20 cellular contexts compared by ENCODE assay signal in genomic region chr3:127815641-127816605, GRCh38. TPM values are rescaled to one million over a fixed set of nuclear protein-coding genes. Genes with fewer than 3 reads are reported as not detected.
A peak's percentile ranks its signal among the peaks of the same experiment; 100 is the strongest.
DNase-seq lines count a peak whose midpoint lies in the region; TF ChIP-seq lines count a peak whose summit lies in the region.
"Had no signal": no experiment of that assay in that cellular context is flagged by ENCODE, and none has a peak within 500 bp of the region (broad histone marks: within the 10 kb centered on the region; RNA-seq: fewer than 3 reads in every experiment).

No MANE protein-coding gene starts in this region.

- H3K36me3 ChIP-seq in Karpas-422 (ENCODE audit: insufficient read depth, low read length) = peaks cover 61% of the 10 kb centered on the region
- peaks cover 5 to 9% of the 10 kb centered on the region in 2 donors for H3K36me3 ChIP-seq in esophagus (ENCODE audit: control insufficient read depth in 2 of 2, insufficient read depth in 2 of 2, low read length in 1 of 2)
- H3K36me3 ChIP-seq in neuronal stem cell (replicated peaks in 1 of 2; ENCODE audit: control insufficient read depth in 2 of 2, insufficient read depth in 2 of 2, low read length in 2 of 2) = no peaks in the 10 kb centered on the region
- H3K36me3 ChIP-seq in osteoblast (ENCODE audit: insufficient read depth, low read length) = peaks cover 34% of the 10 kb centered on the region

- WGBS in esophagus, 2 donors = 83 to 88% methylated on average over 23 of the region's 23 CpGs
- WGBS in neuronal stem cell (ENCODE audit: extremely low coverage in 2 of 2, insufficient read length in 2 of 2, insufficient replicate concordance in 1 of 2), 2 donors = no CpG with 5 or more reads among the region's 23 CpGs

- peaks cover 42% of the 10 kb centered on the region for H3K36me3 Mint-ChIP-seq in Calu3 (ENCODE audit: insufficient read depth, unreplicated experiment)
- H3K36me3 Mint-ChIP-seq: activated naive CD8-positive, alpha-beta T cell treated with anti-CD3 and anti-CD28 coated beads, Interleukin-2, amount 10 ng/mL, durations not matched to agents 7 days and 5 days had no signal

- H3K27me3 ChIP-seq in Karpas-422 (ENCODE audit: low read length) = no peaks in the 10 kb centered on the region
- H3K27me3 ChIP-seq in esophagus (ENCODE audit: control insufficient read depth in 1 of 2, insufficient read depth in 2 of 2, low read length in 2 of 2) = no peaks in the 10 kb centered on the region
- peaks cover 0 to 44% (median 2%) of the 10 kb centered on the region in 3 experiments for H3K27me3 ChIP-seq in neuronal stem cell (ENCODE audit: control insufficient read depth in 3 of 3, insufficient read depth in 3 of 3, low read depth in 1 of 3, low read length in 3 of 3)
- H3K27me3 ChIP-seq in osteoblast (ENCODE audit: insufficient read depth, low read length) = no peaks in the 10 kb centered on the region
- H3K27me3 ChIP-seq: SJSA1, suprapubic skin had no signal

- CTCF ChIA-PET in Calu3 (lab: Charles Lee) = interaction anchor here (0.6 to 1.8 kb wide), 3 partner anchors 25 to 241 kb away, joined by 3 to 17 read pairs (median 5); no protein-coding TSS in a partner anchor

- peaks cover 74% of the 10 kb centered on the region for H3K4me1 ChIP-seq in Karpas-422 (ENCODE audit: low read length)
- H3K4me1 ChIP-seq in esophagus (ENCODE audit: control insufficient read depth in 2 of 2, insufficient read depth in 2 of 2, low read length in 1 of 2) = peaks cover 2 to 21% of the 10 kb centered on the region in 2 donors
- peaks cover 0 to 9% of the 10 kb centered on the region in 2 donors for H3K4me1 ChIP-seq in neuronal stem cell (ENCODE audit: control insufficient read depth in 2 of 2, insufficient read depth in 1 of 2, low read depth in 1 of 2, low read length in 2 of 2)
- H3K4me1 ChIP-seq in osteoblast (ENCODE audit: insufficient read depth, low read length) = peaks cover 13% of the 10 kb centered on the region

- H2BK120ac ChIP-seq in neuronal stem cell (ENCODE audit: low read depth, low read length) = peak overlapping the region; percentile 22

- no peak overlapping the region for H2AK5ac ChIP-seq in neuronal stem cell (ENCODE audit: low read depth, low read length)

- BruUV-seq in Calu3 (replicated peaks; lab: Mats Ljungman, UMichigan) = no TSS peak

- H3K14ac ChIP-seq in neuronal stem cell (ENCODE audit: low read length) = no peak overlapping the region

- peak; percentile 39 for DNase-seq in Calu3
- no peak for DNase-seq in Karpas-422
- DNase-seq in neuronal stem cell (ENCODE audit: low spot score) = no peak
- no peak for DNase-seq in T-helper 2 cell
- no peak for DNase-seq in NCI-H526 (lab: John Stamatoyannopoulos, UW)
- DNase-seq in osteoblast (ENCODE audit: insufficient read length, low spot score, missing footprints) = no peak
- DNase-seq in OCI-M2 (lab: John Stamatoyannopoulos, UW; ENCODE audit: unreplicated experiment) = no peak
- DNase-seq: activated CD4-positive, alpha-beta T cell treated with anti-CD3 and anti-CD28 coated beads for 48 hours; activated naive CD8-positive, alpha-beta T cell treated with anti-CD3 and anti-CD28 coated beads, Interleukin-2, amount 10 ng/mL, durations not matched to agents 7 days and 5 days; activated T-cell treated with anti-CD3 and anti-CD28 coated beads, Interleukin-2, amount 50 U/mL, for 24 hours; DMS79; H7; mammary epithelial cell; NCI-H1694 treated with DMSO at 0.1 percent for 48 hours; T1000 had no signal

- H3K9ac ChIP-seq in Karpas-422 (ENCODE audit: low read length) (no peak overlapping the region), neuronal stem cell (ENCODE audit: low read depth, low read length, poor library complexity) (no peak overlapping the region)
- H3K9ac ChIP-seq: KMS-11 had no signal

- H3K4ac ChIP-seq in neuronal stem cell (ENCODE audit: low read length) = no peak overlapping the region

- no peak overlapping the region for H4K8ac ChIP-seq in neuronal stem cell (ENCODE audit: low read depth, low read length)

- intact Hi-C loops in Calu3 (cut with micrococcal nuclease; ENCODE audit: unreplicated experiment) = loop anchor here (2.0 kb wide), 1 partner anchor 69 kb away; no protein-coding TSS in a partner anchor

- no peak overlapping the region for H3K4me3 ChIP-seq in Karpas-422 (ENCODE audit: low read length)
- no peak overlapping the region for H3K4me3 ChIP-seq in esophagus (ENCODE audit: low read depth in 1 of 2, low read length in 2 of 2)
- no peak overlapping the region for H3K4me3 ChIP-seq in neuronal stem cell (ENCODE audit: low read length in 2 of 2)
- H3K4me3 ChIP-seq in osteoblast (ENCODE audit: insufficient read depth, low read length) = no peak overlapping the region
- H3K4me3 ChIP-seq: SJSA1, suprapubic skin had no signal

- H2AFZ ChIP-seq in Karpas-422 (ENCODE audit: low read length) (no peak overlapping the region), neuronal stem cell (ENCODE audit: low read length) (no peak overlapping the region), osteoblast (ENCODE audit: low read length) (no peak overlapping the region)

- H3K79me2 ChIP-seq in Karpas-422 (ENCODE audit: low read length) (peaks cover 4% of the 10 kb centered on the region; the same call in 1 of the 2 replicates), osteoblast (ENCODE audit: insufficient read depth, low read length) (peaks cover 67% of the 10 kb centered on the region)

- H3K9me3 ChIP-seq in Karpas-422 (ENCODE audit: low read length) (no peaks in the 10 kb centered on the region; the same call in 1 of the 2 replicates), esophagus (ENCODE audit: control insufficient read depth in 2 of 2, insufficient read depth in 1 of 2, low read depth in 1 of 2, low read length in 1 of 2) (no peaks in the 10 kb centered on the region), neuronal stem cell (replicated peaks in 1 of 2; ENCODE audit: control insufficient read depth in 2 of 2, insufficient read depth in 1 of 2, low read depth in 1 of 2, low read length in 2 of 2) (peaks cover 0 to 5% of the 10 kb centered on the region in 2 donors), osteoblast (ENCODE audit: low read depth, low read length) (peaks cover 1% of the 10 kb centered on the region)
- H3K9me3 ChIP-seq: SJSA1, suprapubic skin had no signal

- H3K9me2 ChIP-seq in Karpas-422 (replicated peaks; ENCODE audit: insufficient read depth, low read length) = no peaks in the 10 kb centered on the region

- H3K27ac ChIP-seq in Karpas-422 (ENCODE audit: low read length) (peak overlapping the region; percentile 97; the same call in 1 of the 2 replicates), esophagus (ENCODE audit: low read depth in 2 of 2, low read length in 1 of 2) (peak overlapping the region; percentile 53 to 94), neuronal stem cell (replicated peaks; ENCODE audit: low read length) (no peak overlapping the region), osteoblast (ENCODE audit: low read depth, low read length) (no peak overlapping the region)
- H3K27ac ChIP-seq: KMS-11, SJSA1 had no signal

- H2BK5ac ChIP-seq in neuronal stem cell (ENCODE audit: low read length) = no peak overlapping the region

- H2BK12ac ChIP-seq in neuronal stem cell (ENCODE audit: low read length) = peak overlapping the region; percentile 27

- no peak overlapping the region for H3K4me2 ChIP-seq in Karpas-422 (ENCODE audit: low read depth, low read length, poor library complexity, severe bottlenecking)
- no peak overlapping the region for H3K4me2 ChIP-seq in neuronal stem cell (ENCODE audit: insufficient read depth, low read length, poor library complexity, severe bottlenecking)
- H3K4me2 ChIP-seq in osteoblast (ENCODE audit: insufficient read depth, low read length) = no peak overlapping the region
- H3K4me2 ChIP-seq: KMS-11 had no signal

- peak overlapping the region; percentile 39 for H3K18ac ChIP-seq in neuronal stem cell (ENCODE audit: low read length)

- H4K20me1 ChIP-seq in Karpas-422 (ENCODE audit: insufficient read depth, low read depth, low read length) = no peaks in the 10 kb centered on the region
- no peaks in the 10 kb centered on the region for H4K20me1 ChIP-seq in osteoblast (ENCODE audit: insufficient read depth, low read length)

- H2BK15ac ChIP-seq in neuronal stem cell (ENCODE audit: low read length) = no peak overlapping the region

- H4K91ac ChIP-seq in neuronal stem cell (ENCODE audit: low read depth, low read length, poor library complexity) = no peak overlapping the region

- H3K4me3 Mint-ChIP-seq in Calu3 (ENCODE audit: low read depth, unreplicated experiment) = peak overlapping the region; percentile 39
- H3K4me3 Mint-ChIP-seq: activated naive CD8-positive, alpha-beta T cell treated with anti-CD3 and anti-CD28 coated beads, Interleukin-2, amount 10 ng/mL, durations not matched to agents 7 days and 5 days; activated T-cell treated with anti-CD3 and anti-CD28 coated beads, Interleukin-2, amount 50 U/mL, for 24 hours; central memory CD8-positive, alpha-beta T cell had no signal

- no peaks in the 10 kb centered on the region for H3K9me3 Mint-ChIP-seq in Calu3 (ENCODE audit: low read depth, unreplicated experiment)
- H3K9me3 Mint-ChIP-seq: activated T-cell treated with anti-CD3 and anti-CD28 coated beads, Interleukin-2, amount 50 U/mL, for 24 hours; central memory CD8-positive, alpha-beta T cell had no signal

- H3K23ac ChIP-seq in neuronal stem cell (ENCODE audit: low read depth, low read length, poor library complexity) = no peak overlapping the region

- TF ChIP-seq CTCF in Calu3 (IDR thresholded peaks at IDR 0.05; ENCODE audit: unreplicated experiment) (no peak), osteoblast (IDR thresholded peaks at IDR 0.05; ENCODE audit: extremely low read depth, low read depth, low read length) (no peak)

- H3K4me1 Mint-ChIP-seq in Calu3 (ENCODE audit: low read depth, unreplicated experiment) = peaks cover 68% of the 10 kb centered on the region
- H3K4me1 Mint-ChIP-seq: central memory CD8-positive, alpha-beta T cell had no signal

- no peaks in the 10 kb centered on the region for H3K79me1 ChIP-seq in neuronal stem cell (ENCODE audit: low read depth, low read length)

- peak overlapping the region; percentile 84 for H3K27ac Mint-ChIP-seq in Calu3 (ENCODE audit: unreplicated experiment)
- H3K27ac Mint-ChIP-seq: activated naive CD8-positive, alpha-beta T cell treated with anti-CD3 and anti-CD28 coated beads, Interleukin-2, amount 10 ng/mL, durations not matched to agents 7 days and 5 days; activated T-cell treated with anti-CD3 and anti-CD28 coated beads, Interleukin-2, amount 50 U/mL, for 24 hours had no signal

- no peaks in the 10 kb centered on the region for H3K27me3 Mint-ChIP-seq in Calu3 (ENCODE audit: unreplicated experiment)

RNA-seq across cellular contexts. Expression of gene MGLL, which starts 6.4 kb away (rescaled TPM):
- 42.4 and 55.2 TPM in 2 replicates for total RNA-seq in Calu3 (2022)
- total RNA-seq in Karpas-422 (2014; rRNA removed; shearing (Covaris generic); ENCODE audit: low replicate concordance) = 58.0 and 63.3 TPM in 2 replicates
- 10 to 100 TPM; 78.0 to 99.1 TPM for polyA plus RNA-seq in esophagus
- polyA plus RNA-seq in neuronal stem cell (2013, experiment 1 of 2) = 0.25 TPM
- 0.44 TPM for polyA plus RNA-seq in neuronal stem cell (2013, experiment 2 of 2)
- total RNA-seq in osteoblast = 10.6 and 18.1 TPM in 2 replicates

Comparison
In these comparisons a context has a peak if more than half of its experiments do, and no peak if none do; other contexts are left out.
1. H3K27ac ChIP-seq: peak in Karpas-422 (single experiment) and esophagus (2 of 2); none in neuronal stem cell (single experiment) and osteoblast (single experiment).